Comparison of ENCODE assay signal across 1 cellular context in genomic region chr18:36392163-36392887, GRCh38.
TF ChIP-seq lines count a peak whose summit lies in the region.

No MANE protein-coding gene starts in this region.

TF ChIP-seq in SK-N-SH, 30 proteins besides CTCF, POLR2A, EP300 and RAD21:
- no peak for TF ChIP-seq TAF1 (IDR thresholded peaks at IDR 0.05; ENCODE audit: borderline replicate concordance, low read depth, low read length)
- TF ChIP-seq TCF12 (IDR thresholded peaks at IDR 0.05): no peak
- TF ChIP-seq GATA2 (CRISPR knock-in tag; IDR thresholded peaks at IDR 0.05): peak; percentile 19
TF ChIP-seq in SK-N-SH: peak in this region for 1.
